In the genomic region with DNA sequence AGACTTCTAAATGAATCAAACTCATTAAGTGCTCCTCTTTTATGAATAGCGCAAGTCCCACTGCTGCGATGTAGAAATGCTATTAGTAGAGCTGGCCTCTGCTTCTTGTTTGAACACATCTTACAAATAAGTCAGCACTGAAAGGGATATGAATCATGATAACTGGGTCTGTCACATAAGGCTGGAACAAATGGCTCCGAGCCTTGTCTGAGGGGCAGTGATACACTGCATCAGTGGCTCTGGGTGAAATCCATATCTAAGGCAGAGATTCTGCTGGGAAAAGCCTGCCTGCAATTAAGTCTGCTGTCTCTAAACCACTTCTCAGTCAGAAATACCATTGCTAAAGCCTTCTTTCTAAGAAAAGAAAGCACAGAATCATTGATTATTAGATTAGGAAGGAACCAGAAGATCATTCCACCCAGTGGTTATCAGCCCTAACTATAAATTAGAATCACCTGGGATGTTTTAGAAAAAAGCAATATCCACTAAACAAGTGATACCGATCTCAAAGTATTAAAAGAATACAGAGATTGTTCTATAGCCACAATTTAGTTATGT, we compare ENCODE assay signal across 24 cellular contexts.
"Had no signal": no experiment of that assay in that cellular context is flagged by ENCODE, and none has a peak within 500 bp of the region (broad histone marks: within the 10 kb centered on the region; RNA-seq: fewer than 3 reads in every experiment).

No MANE protein-coding gene starts in this region.

- H3K4me3 Mint-ChIP-seq: naive B cell; naive thymus-derived CD8-positive, alpha-beta T cell; natural killer cell treated with Interleukin-12 subunit alpha and Interleukin-12 subunit beta and Interleukin-15 and Interleukin-18, amount 100 ng/mL, for 72 hours; neural progenitor cell; stimulated activated effector memory CD8-positive, alpha-beta T cell treated with anti-CD3 and anti-CD28 coated beads, Interleukin-12 subunit alpha, Interleukin-12 subunit beta, amount 100 ng/mL, for 72 hours; stimulated activated naive B cell treated with anti-CD40 and anti-IgM and Interleukin-4, amounts not matched to agents 10 μg/mL and 1 μg/mL and 100 μg/mL, for 72 hours; stimulated activated naive CD8-positive, alpha-beta T cell treated with anti-CD3 and anti-CD28 coated beads, Interleukin-15, Interleukin-2, amounts not matched to agents 100 ng/mL and 50 ng/mL, for 24 hours; type B pancreatic cell had no signal

- ATAC-seq: naive thymus-derived CD8-positive, alpha-beta T cell; natural killer cell treated with Interleukin-12 subunit alpha and Interleukin-12 subunit beta and Interleukin-15 and Interleukin-18, amount 100 ng/mL, for 72 hours; psoas muscle; right cardiac atrium; right lobe of liver; stimulated activated effector memory CD8-positive, alpha-beta T cell treated with anti-CD3 and anti-CD28 coated beads, Interleukin-12 subunit alpha, Interleukin-12 subunit beta, amount 100 ng/mL, for 72 hours; stimulated activated naive B cell treated with anti-CD40 and anti-IgM and Interleukin-4, amounts not matched to agents 10 μg/mL and 1 μg/mL and 100 μg/mL, for 72 hours had no signal

- H3K27ac Mint-ChIP-seq: naive B cell; naive thymus-derived CD8-positive, alpha-beta T cell; natural killer cell treated with Interleukin-12 subunit alpha and Interleukin-12 subunit beta and Interleukin-15 and Interleukin-18, amount 100 ng/mL, for 72 hours; neural progenitor cell; progenitor cell of endocrine pancreas; stimulated activated effector memory CD8-positive, alpha-beta T cell treated with anti-CD3 and anti-CD28 coated beads, Interleukin-12 subunit alpha, Interleukin-12 subunit beta, amount 100 ng/mL, for 72 hours; stimulated activated naive B cell treated with anti-CD40 and anti-IgM and Interleukin-4, amounts not matched to agents 10 μg/mL and 1 μg/mL and 100 μg/mL, for 72 hours; stimulated activated naive CD8-positive, alpha-beta T cell treated with anti-CD3 and anti-CD28 coated beads, Interleukin-15, Interleukin-2, amounts not matched to agents 100 ng/mL and 50 ng/mL, for 24 hours; type B pancreatic cell had no signal

- H3K27me3 Mint-ChIP-seq: naive B cell; natural killer cell treated with Interleukin-12 subunit alpha and Interleukin-12 subunit beta and Interleukin-15 and Interleukin-18, amount 100 ng/mL, for 72 hours; progenitor cell of endocrine pancreas; stimulated activated naive B cell treated with anti-CD40 and anti-IgM and Interleukin-4, amounts not matched to agents 10 μg/mL and 1 μg/mL and 100 μg/mL, for 72 hours; stimulated activated naive CD8-positive, alpha-beta T cell treated with anti-CD3 and anti-CD28 coated beads, Interleukin-15, Interleukin-2, amounts not matched to agents 100 ng/mL and 50 ng/mL, for 24 hours; type B pancreatic cell had no signal

- H3K36me3 Mint-ChIP-seq: naive thymus-derived CD8-positive, alpha-beta T cell; natural killer cell treated with Interleukin-12 subunit alpha and Interleukin-12 subunit beta and Interleukin-15 and Interleukin-18, amount 100 ng/mL, for 72 hours; neural progenitor cell; stimulated activated effector memory CD8-positive, alpha-beta T cell treated with anti-CD3 and anti-CD28 coated beads, Interleukin-12 subunit alpha, Interleukin-12 subunit beta, amount 100 ng/mL, for 72 hours; stimulated activated naive B cell treated with anti-CD40 and anti-IgM and Interleukin-4, amounts not matched to agents 10 μg/mL and 1 μg/mL and 100 μg/mL, for 72 hours; type B pancreatic cell had no signal

- DNase-seq: naive B cell; naive thymus-derived CD8-positive, alpha-beta T cell; occipital lobe; ovary; posterior cingulate gyrus; psoas muscle; right cardiac atrium; right lobe of liver; sigmoid colon; small intestine; stimulated activated CD4-positive, alpha-beta T cell treated with anti-CD3 and anti-CD28 coated beads, Interleukin-15, amount 100 ng/mL, for 24 hours; stimulated activated CD4-positive, alpha-beta T cell treated with anti-CD3 and anti-CD28 coated beads, Interleukin-2, amount 100 ng/mL, for 24 hours; stimulated activated CD4-positive, alpha-beta T cell treated with anti-CD3 and anti-CD28 coated beads, Interleukin-2, amount 100 ng/mL, for 48 hours; stimulated activated CD4-positive, alpha-beta T cell treated with anti-CD3 and anti-CD28 coated beads, Interleukin-4, amount 100 ng/mL, for 24 hours; stimulated activated naive B cell treated with anti-CD40 and anti-IgM and Interleukin-4, amounts not matched to agents 10 μg/mL and 1 μg/mL and 100 μg/mL, for 72 hours; stimulated activated naive CD4-positive, alpha-beta T cell treated with Interleukin-2 at 50 U/mL for 16 hours; stomach; thyroid gland had no signal

- H3K9me3 Mint-ChIP-seq: neural progenitor cell; stimulated activated naive B cell treated with anti-CD40 and anti-IgM and Interleukin-4, amounts not matched to agents 10 μg/mL and 1 μg/mL and 100 μg/mL, for 72 hours; stimulated activated naive CD8-positive, alpha-beta T cell treated with anti-CD3 and anti-CD28 coated beads, Interleukin-15, Interleukin-2, amounts not matched to agents 100 ng/mL and 50 ng/mL, for 24 hours; type B pancreatic cell had no signal

- H3K4me1 Mint-ChIP-seq: naive B cell; naive thymus-derived CD8-positive, alpha-beta T cell; neural progenitor cell; stimulated activated effector memory CD8-positive, alpha-beta T cell treated with anti-CD3 and anti-CD28 coated beads, Interleukin-12 subunit alpha, Interleukin-12 subunit beta, amount 100 ng/mL, for 72 hours; stimulated activated naive B cell treated with anti-CD40 and anti-IgM and Interleukin-4, amounts not matched to agents 10 μg/mL and 1 μg/mL and 100 μg/mL, for 72 hours had no signal
